ENCODE assay signal across 16 cellular contexts in genomic region chr1:221875004-221875330, GRCh38.
DNase-seq lines count a peak whose midpoint lies in the region; ATAC-seq, FAIRE-seq and TF ChIP-seq lines count a peak whose summit lies in the region.
"Had no signal": no experiment of that assay in that cellular context is flagged by ENCODE, and none has a peak within 500 bp of the region (broad histone marks: within the 10 kb centered on the region; RNA-seq: fewer than 3 reads in every experiment).

No MANE protein-coding gene starts in this region.

- no peak overlapping the region for H3K4me2 ChIP-seq in GM23248 (ENCODE audit: unreplicated experiment)
- H3K4me2 ChIP-seq in KMS-11, result no peak overlapping the region
- H3K4me2 ChIP-seq in H1 (ENCODE audit: insufficient read depth in 1 of 2, low read depth in 2 of 2, low read length in 2 of 2), result no peak overlapping the region
- no peak overlapping the region for H3K4me2 ChIP-seq in osteoblast (ENCODE audit: insufficient read depth, low read length)

- no peak overlapping the region for H3K56ac ChIP-seq in H1 (replicated peaks; ENCODE audit: insufficient read length, low read depth, low read length)

- no peaks in the 10 kb centered on the region for H3K23me2 ChIP-seq in H1 (ENCODE audit: low read depth, low read length)

- H3K4me3 ChIP-seq in GM23248 (no peak overlapping the region), KMS-11 (IDR thresholded peaks at IDR 0.05; ENCODE audit: insufficient read depth, low read depth, low read length) (no peak overlapping the region), H1 (ENCODE audit: extremely low read depth in 1 of 4, insufficient read depth in 2 of 4, low read depth in 3 of 4, low read length in 4 of 4) (no peak overlapping the region), osteoblast (ENCODE audit: insufficient read depth, low read length) (no peak overlapping the region), HAP-1 (no peak overlapping the region)
- H3K4me3 ChIP-seq: SJCRH30 had no signal

- TF ChIP-seq EP300 in H1 (IDR thresholded peaks at IDR 0.05; ENCODE audit: borderline replicate concordance in 1 of 2, low read depth in 2 of 2, low read length in 2 of 2), result no peak

- DNase-seq in GM23248 (no peak), H1 (ENCODE audit: low read depth in 1 of 2, low spot score in 2 of 2) (no peak), osteoblast (ENCODE audit: insufficient read length, low spot score, missing footprints) (no peak), HAP-1 (ENCODE audit: low spot score in 2 of 2) (no peak), foreskin keratinocyte (no peak)
- DNase-seq: AML-193, KG1, NCI-H1417 treated with DMSO at 0.1 percent for 48 hours, NCI-H187 treated with DMSO at 0.1 percent for 48 hours, NCI-H226, NCI-H524 treated with DMSO at 0.1 percent for 48 hours, SJCRH30, SW 1271 had no signal

- H2BK120ac ChIP-seq in H1 (replicated peaks; ENCODE audit: low read depth, low read length), result no peak overlapping the region

- H3F3A ChIP-seq in GM23248 (ENCODE audit: insufficient read depth), result peaks cover 20% of the 10 kb centered on the region

- H4K91ac ChIP-seq in H1 (replicated peaks; ENCODE audit: insufficient read length, low read length), result no peak overlapping the region

- no peak overlapping the region for H4K5ac ChIP-seq in H1 (ENCODE audit: insufficient read length, low read depth, low read length)

- CTCF ChIA-PET in H1 (lab: Charles Lee; ENCODE audit: partially characterized antibody), result interaction anchor here (1.2 to 1.5 kb wide), 2 partner anchors 133 to 248 kb away, joined by 3 to 4 read pairs; partner anchors contain the start of gene DUSP10

- no peak overlapping the region for H2BK5ac ChIP-seq in H1 (ENCODE audit: low read depth, low read length)

- H3K4me1 ChIP-seq in GM23248 (ENCODE audit: insufficient read depth) (peaks cover 46% of the 10 kb centered on the region), KMS-11 (ENCODE audit: low read depth, poor library complexity, severe bottlenecking) (peaks cover 6% of the 10 kb centered on the region), H1 (replicated peaks in 1 of 4; ENCODE audit: control insufficient read depth in 3 of 4, insufficient read depth in 4 of 4, low read length in 3 of 4) (no peaks in the 10 kb centered on the region; a peak in 1 of 7 replicates), osteoblast (ENCODE audit: insufficient read depth, low read length) (peaks cover 29% of the 10 kb centered on the region), HAP-1 (no peaks in the 10 kb centered on the region), foreskin keratinocyte (peaks cover 5% of the 10 kb centered on the region)
- H3K4me1 ChIP-seq: SJCRH30 had no signal

- POLR2A ChIA-PET in H1 (lab: Charles Lee; ENCODE audit: partially characterized antibody), result no interaction called here

- TF ChIP-seq CTCF in KMS-11 (conservative IDR thresholded peaks at IDR 0.05; ENCODE audit: low read depth, low read length), result no peak
- TF ChIP-seq CTCF in H1 (IDR thresholded peaks at IDR 0.05; ENCODE audit: control extremely low read depth in 1 of 3, insufficient read depth in 1 of 3, low read depth in 1 of 3, low read length in 3 of 3), result no peak
- TF ChIP-seq CTCF in osteoblast (IDR thresholded peaks at IDR 0.05; ENCODE audit: extremely low read depth, low read depth, low read length), result no peak
- TF ChIP-seq CTCF in foreskin keratinocyte (conservative IDR thresholded peaks at IDR 0.05), result no peak

- H3K79me2 ChIP-seq in GM23248 (ENCODE audit: insufficient read depth) (no peaks in the 10 kb centered on the region), KMS-11 (ENCODE audit: insufficient read depth, low read depth) (no peaks in the 10 kb centered on the region), H1 (ENCODE audit: control insufficient read depth in 1 of 2, insufficient read depth in 2 of 2, low read length in 2 of 2) (no peaks in the 10 kb centered on the region), osteoblast (ENCODE audit: insufficient read depth, low read length) (no peaks in the 10 kb centered on the region)

- H2AFZ ChIP-seq in GM23248, result peak overlapping the region; percentile 69
- peak overlapping the region; percentile 52; the same call in 1 of the 2 replicates for H2AFZ ChIP-seq in KMS-11 (ENCODE audit: low read depth)
- 0 out of 2 replicates have a peak overlapping the region, but pooled peaks have one; percentile 69 for H2AFZ ChIP-seq in H1 (ENCODE audit: low read length)
- peak overlapping the region; percentile 60 for H2AFZ ChIP-seq in osteoblast (ENCODE audit: low read length)

- no peak overlapping the region for H3K4ac ChIP-seq in H1 (replicated peaks; ENCODE audit: insufficient read length, low read depth, low read length)

- H4K8ac ChIP-seq in H1 (ENCODE audit: extremely low read depth, insufficient read depth, low read length), result no peak overlapping the region

- H3K9me3 ChIP-seq in GM23248 (ENCODE audit: low read depth), result no peaks in the 10 kb centered on the region
- H3K9me3 ChIP-seq in H1 (ENCODE audit: insufficient read depth in 2 of 2, low read depth in 1 of 2, low read length in 1 of 2), result no peaks in the 10 kb centered on the region
- no peaks in the 10 kb centered on the region for H3K9me3 ChIP-seq in osteoblast (ENCODE audit: low read depth, low read length)
- no peaks in the 10 kb centered on the region for H3K9me3 ChIP-seq in HAP-1
- H3K9me3 ChIP-seq: SJCRH30 had no signal

- H2BK12ac ChIP-seq in H1 (ENCODE audit: low read depth, low read length), result no peak overlapping the region; the same call in 1 of the 2 replicates

- no peak overlapping the region for H2BK15ac ChIP-seq in H1 (ENCODE audit: low read length)

- no peak overlapping the region for H2BK20ac ChIP-seq in H1 (ENCODE audit: low read length)

- H3K9ac ChIP-seq in GM23248 (no peak overlapping the region), KMS-11 (no peak overlapping the region), H1 (replicated peaks in 1 of 4; ENCODE audit: extremely low read depth in 1 of 4, low read depth in 3 of 4, low read length in 3 of 4) (no peak overlapping the region)

- 99 to 100% methylated on average over 4 of the region's 4 CpGs for WGBS in GM23248 (ENCODE audit: low coverage in 1 of 2, low lambda C conversion rate in 2 of 2, missing lambda C conversion rate in 2 of 2), 2 experiments
- 100% methylated on average over 1 of the region's 4 CpGs; no CpG with 5 or more reads in 1 of the 2 experiments for WGBS in H1 (ENCODE audit: extremely low coverage in 1 of 2, insufficient coverage in 1 of 2, insufficient read length in 1 of 2, insufficient replicate concordance in 2 of 2, low coverage in 1 of 2, low lambda C conversion rate in 2 of 2, missing lambda C conversion rate in 1 of 2), 2 experiments

- H3K27ac ChIP-seq in GM23248 (peak overlapping the region; percentile 61), KMS-11 (no peak overlapping the region), H1 (ENCODE audit: low read depth, low read length) (no peak overlapping the region), osteoblast (ENCODE audit: low read depth, low read length) (no peak overlapping the region), foreskin keratinocyte (no peak overlapping the region)
- H3K27ac ChIP-seq: SJCRH30 had no signal

- no peak overlapping the region for H3K18ac ChIP-seq in H1 (ENCODE audit: extremely low read depth, low read length)

- no peak for TF ChIP-seq RAD21 in H1 (IDR thresholded peaks at IDR 0.05 in 1 of 2, conservative IDR thresholded peaks at IDR 0.05 in 1 of 2; ENCODE audit: low read depth in 2 of 2, low read length in 2 of 2)

- H2AK5ac ChIP-seq in H1 (ENCODE audit: low read depth, low read length), result no peak overlapping the region

- H3K14ac ChIP-seq in H1 (ENCODE audit: insufficient read length), result no peak overlapping the region

- H3K9me2 ChIP-seq in GM23248 (ENCODE audit: insufficient read depth), result no peaks in the 10 kb centered on the region

- no peak overlapping the region for H3K23ac ChIP-seq in H1 (ENCODE audit: insufficient read length)

- no peaks in the 10 kb centered on the region for H4K20me1 ChIP-seq in GM23248 (ENCODE audit: insufficient read depth)
- no peaks in the 10 kb centered on the region for H4K20me1 ChIP-seq in KMS-11 (ENCODE audit: insufficient read depth)
- H4K20me1 ChIP-seq in H1 (replicated peaks in 1 of 2; ENCODE audit: control insufficient read depth in 1 of 2, insufficient read depth in 2 of 2, low read length in 2 of 2), result no peaks in the 10 kb centered on the region
- H4K20me1 ChIP-seq in osteoblast (ENCODE audit: insufficient read depth, low read length), result no peaks in the 10 kb centered on the region

- in situ Hi-C loops in GM23248 (cut with MboI) (no loop called here), HAP-1 (cut with MboI; ENCODE audit: low sequenced_read_pairs) (no loop called here)

- no peaks in the 10 kb centered on the region for H3K79me1 ChIP-seq in H1 (ENCODE audit: low read depth, low read length)

- no peak for TF ChIP-seq POLR2A in H1 (IDR thresholded peaks at IDR 0.05; ENCODE audit: control extremely low read depth in 1 of 2, low read depth in 2 of 2, low read length in 2 of 2)

- FAIRE-seq in H1 (lab: Jason Lieb, UNC), result no peak

- ATAC-seq in foreskin keratinocyte (no peak), HG03520 (IDR thresholded peaks at IDR 0.05; ENCODE audit: unreplicated experiment) (no peak)
- ATAC-seq: HCT116 had no signal

- no peaks in the 10 kb centered on the region for H3K36me3 ChIP-seq in GM23248 (ENCODE audit: low read depth)
- no peaks in the 10 kb centered on the region for H3K36me3 ChIP-seq in KMS-11 (ENCODE audit: insufficient read depth)
- H3K36me3 ChIP-seq in H1 (ENCODE audit: control insufficient read depth in 2 of 4, insufficient read depth in 4 of 4, low read length in 3 of 4), result no peaks in the 10 kb centered on the region
- H3K36me3 ChIP-seq in osteoblast (ENCODE audit: insufficient read depth, low read length), result no peaks in the 10 kb centered on the region
- H3K36me3 ChIP-seq in HAP-1 (replicated peaks), result no peaks in the 10 kb centered on the region
- H3K36me3 ChIP-seq: SJCRH30 had no signal

- H3K27me3 ChIP-seq in GM23248 (replicated peaks; ENCODE audit: insufficient read depth) (no peaks in the 10 kb centered on the region), KMS-11 (ENCODE audit: insufficient read depth, low read depth) (no peaks in the 10 kb centered on the region), H1 (replicated peaks in 1 of 4; ENCODE audit: control insufficient read depth in 3 of 4, extremely low read depth in 1 of 4, insufficient read depth in 3 of 4, low read length in 3 of 4) (no peaks in the 10 kb centered on the region), osteoblast (ENCODE audit: insufficient read depth, low read length) (no peaks in the 10 kb centered on the region), HAP-1 (ENCODE audit: low read depth) (no peaks in the 10 kb centered on the region), foreskin keratinocyte (no peaks in the 10 kb centered on the region)
- H3K27me3 ChIP-seq: SJCRH30 had no signal

TF ChIP-seq in H1, 55 proteins besides CTCF, POLR2A, EP300 and RAD21 (continues in another document):
- TF ChIP-seq KDM4A (IDR thresholded peaks at IDR 0.05; ENCODE audit: low read depth, low read length, severe bottlenecking) (no peak), HDAC2 (IDR thresholded peaks at IDR 0.05; ENCODE audit: borderline replicate concordance in 1 of 2, low read depth in 2 of 2, low read length in 2 of 2) (no peak), ASH2L (IDR thresholded peaks at IDR 0.05; ENCODE audit: low read length) (no peak), ZNF274 (IDR thresholded peaks at IDR 0.05; ENCODE audit: borderline replicate concordance, extremely low read depth, low read length) (no peak), SIN3A (conservative IDR thresholded peaks at IDR 0.05 in 1 of 2, IDR thresholded peaks at IDR 0.05 in 1 of 2; ENCODE audit: low read depth in 1 of 2, low read length in 2 of 2) (no peak)
